Comparison of ENCODE assay signal across 10 cellular contexts in the genomic region with DNA sequence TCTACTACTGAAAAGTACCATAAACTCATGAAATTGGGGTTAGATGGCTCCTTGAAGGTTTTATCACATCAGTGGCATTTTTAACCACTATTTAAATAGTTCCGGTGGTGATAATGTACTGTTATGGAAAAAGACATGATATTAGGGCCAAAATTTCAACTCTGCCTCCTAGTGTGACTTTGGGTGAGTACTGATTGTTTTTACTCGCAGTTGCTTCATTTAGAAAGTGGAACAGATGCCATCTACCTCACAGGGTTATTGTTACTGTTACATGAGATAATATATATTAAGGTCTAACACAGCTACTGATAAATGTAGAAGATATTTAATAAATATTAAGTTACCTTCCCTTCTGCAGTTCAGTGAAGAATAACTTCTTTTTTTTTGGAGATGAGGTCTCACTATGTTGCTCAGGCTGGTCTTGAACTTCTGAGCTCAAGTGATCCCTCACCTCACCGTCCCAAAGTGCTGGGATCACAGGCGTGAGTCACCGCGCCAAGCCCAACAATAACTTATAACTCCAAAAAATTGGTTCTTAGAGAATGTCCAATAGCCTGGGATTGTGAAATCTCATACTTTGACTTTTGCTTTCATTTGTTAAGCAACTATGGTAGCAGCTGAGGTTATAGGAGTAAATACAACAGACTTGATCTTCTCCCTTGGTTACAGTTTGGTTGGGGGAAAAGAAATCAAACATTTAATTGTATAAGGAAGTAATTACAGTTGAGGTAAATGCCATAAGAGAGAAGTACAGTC. TPM values are rescaled to one million over a fixed set of nuclear protein-coding genes. Genes with fewer than 3 reads are reported as not detected.
A peak's percentile ranks its signal among the peaks of the same experiment; 100 is the strongest.
DNase-seq lines count a peak whose midpoint lies in the region; ATAC-seq and TF ChIP-seq lines count a peak whose summit lies in the region.
"Had no signal": no experiment of that assay in that cellular context is flagged by ENCODE, and none has a peak within 500 bp of the region (broad histone marks: within the 10 kb centered on the region; RNA-seq: fewer than 3 reads in every experiment).

No MANE protein-coding gene starts in this region.

- no peaks in the 10 kb centered on the region for H4K20me1 ChIP-seq in OCI-LY1 (ENCODE audit: insufficient read depth, low read length)

- no peak overlapping the region; the same call in 1 of the 2 replicates for H3K4me2 ChIP-seq in OCI-LY1 (ENCODE audit: low read length)

- peak; percentile 53 for ATAC-seq in GM19372 (IDR thresholded peaks at IDR 0.05; ENCODE audit: low read depth, unreplicated experiment)
- ATAC-seq in HG02973 (IDR thresholded peaks at IDR 0.05; ENCODE audit: unreplicated experiment) = no peak
- ATAC-seq in GM18858 (IDR thresholded peaks at IDR 0.05; ENCODE audit: unreplicated experiment) = no peak

- TF ChIP-seq CTCF in OCI-LY1 (IDR thresholded peaks at IDR 0.05; ENCODE audit: low read length) = no peak
- no peak for TF ChIP-seq CTCF in cardiac muscle cell (IDR thresholded peaks at IDR 0.05; ENCODE audit: low read depth, low read length)

- no peak overlapping the region for H3K9ac ChIP-seq in OCI-LY1 (ENCODE audit: low read length)
- no peak overlapping the region for H3K9ac ChIP-seq in skeletal muscle tissue (ENCODE audit: low read depth in 1 of 3, low read length in 3 of 3)

- no peak overlapping the region for H2AFZ ChIP-seq in OCI-LY1 (ENCODE audit: low read length)

- H3K4me1 ChIP-seq in OCI-LY1 (ENCODE audit: insufficient read depth, low read length, severe bottlenecking) (peaks cover 34% of the 10 kb centered on the region), cardiac muscle cell (ENCODE audit: low read depth) (peaks cover 78% of the 10 kb centered on the region), skeletal muscle tissue (ENCODE audit: control insufficient read depth in 3 of 3, insufficient read depth in 3 of 3, low read length in 3 of 3) (peaks cover 8 to 36% (median 31%) of the 10 kb centered on the region in 3 donors)
- H3K4me1 ChIP-seq: testis had no signal

- no peaks in the 10 kb centered on the region for H3K27me3 ChIP-seq in OCI-LY1 (ENCODE audit: insufficient read depth, low read length)
- no peaks in the 10 kb centered on the region for H3K27me3 ChIP-seq in cardiac muscle cell
- H3K27me3 ChIP-seq in skeletal muscle tissue (ENCODE audit: control insufficient read depth in 3 of 3, insufficient read depth in 3 of 3, low read length in 3 of 3) = no peaks in the 10 kb centered on the region
- H3K27me3 ChIP-seq: ovary, testis had no signal

- H3K36me3 ChIP-seq in OCI-LY1 (ENCODE audit: insufficient read depth, low read length) (no peaks in the 10 kb centered on the region; the same call in 1 of the 2 replicates), cardiac muscle cell (no peaks in the 10 kb centered on the region), skeletal muscle tissue (ENCODE audit: control insufficient read depth in 3 of 3, insufficient read depth in 3 of 3, low read length in 3 of 3) (no peaks in the 10 kb centered on the region)
- H3K36me3 ChIP-seq: ovary had no signal

- H3K9me2 ChIP-seq in OCI-LY1 (ENCODE audit: low read depth, low read length) = no peaks in the 10 kb centered on the region

- DNase-seq in cardiac muscle cell (ENCODE audit: low read depth in 1 of 2, low spot score in 1 of 2) = peak in 1 of 2 donors; percentile 70
- DNase-seq in putamen (ENCODE audit: low spot score) = no peak
- DNase-seq in central memory CD4-positive, alpha-beta T cell = no peak
- DNase-seq: testis had no signal

- H3K4me3 ChIP-seq in OCI-LY1 (ENCODE audit: low read depth, low read length, poor library complexity, severe bottlenecking) (no peak overlapping the region), cardiac muscle cell (peak overlapping the region; percentile 2), skeletal muscle tissue (ENCODE audit: low read length in 3 of 3) (no peak overlapping the region)
- H3K4me3 ChIP-seq: ovary, testis had no signal

- H3F3A ChIP-seq in OCI-LY1 (ENCODE audit: insufficient read depth, low read length) = no peaks in the 10 kb centered on the region

- H3K79me2 ChIP-seq in OCI-LY1 (ENCODE audit: insufficient read depth, low read length) = peaks cover 90% of the 10 kb centered on the region

- H3K9me3 ChIP-seq in OCI-LY1 (ENCODE audit: low read length) = no peaks in the 10 kb centered on the region
- H3K9me3 ChIP-seq in cardiac muscle cell (ENCODE audit: low read depth) = no peaks in the 10 kb centered on the region
- no peaks in the 10 kb centered on the region for H3K9me3 ChIP-seq in skeletal muscle tissue (ENCODE audit: control insufficient read depth in 3 of 3, low read length in 3 of 3)
- H3K9me3 ChIP-seq: ovary, testis had no signal

- H3K27ac ChIP-seq in OCI-LY1 (ENCODE audit: low read depth, low read length, poor library complexity, severe bottlenecking) (peak overlapping the region; percentile 9), cardiac muscle cell (peak overlapping the region; percentile 97), skeletal muscle tissue (ENCODE audit: low read depth, low read length) (peak overlapping the region; percentile 30)
- H3K27ac ChIP-seq: ovary, testis had no signal

RNA-seq across cellular contexts. Expression of a gene that starts 48.3 kb away (rescaled TPM):
- total RNA-seq in cardiac muscle cell (226 and 556 TPM in 2 replicates), skeletal muscle tissue (29.7 TPM)
- 91.7 and 168 TPM in 2 replicates for polyA plus RNA-seq in cardiac muscle cell

Comparison
In these comparisons a context has a peak if more than half of its experiments do, and no peak if none do; other contexts are left out.
1. H3K27ac ChIP-seq: peak in every context shown above with its lines; median percentile 97 in cardiac muscle cell; 30 in skeletal muscle tissue; 9 in OCI-LY1.